ENCODE assay signal across 35 cellular contexts in genomic region chr4:11354531-11354930, GRCh38.
"Had no signal": no experiment of that assay in that cellular context is flagged by ENCODE, and none has a peak within 500 bp of the region (broad histone marks: within the 10 kb centered on the region; RNA-seq: fewer than 3 reads in every experiment).

No MANE protein-coding gene starts in this region.

- H3K36me3 ChIP-seq: MG63 had no signal

- H3K4me3 ChIP-seq: MG63 had no signal

- H3K9me3 ChIP-seq: MG63 had no signal

- DNase-seq: Karpas-422, Kasumi-1, KG1, MG63, MM.1S, MV-4-11, NCI-H1048, NCI-H1092, NCI-H1092 treated with DMSO at 0.1 percent for 48 hours, NCI-H1105 treated with DMSO at 0.1 percent for 48 hours, NCI-H1417, NCI-H1417 treated with DMSO at 0.1 percent for 48 hours, NCI-H1436, NCI-H1436 treated with DMSO at 0.1 percent for 48 hours, NCI-H146, NCI-H1694, NCI-H1694 treated with DMSO at 0.1 percent for 48 hours, NCI-H187, NCI-H187 treated with DMSO at 0.1 percent for 48 hours, NCI-H1930, NCI-H2029, NCI-H2029 treated with DMSO at 0.1 percent for 48 hours, NCI-H2081, NCI-H2081 treated with DMSO at 0.1 percent for 48 hours, NCI-H2107, NCI-H2171, NCI-H2171 treated with DMSO at 0.1 percent for 48 hours, NCI-H2227 treated with DMSO at 0.1 percent for 48 hours, NCI-H226, NCI-H345, NCI-H446, NCI-H446 treated with DMSO at 0.1 percent for 48 hours, NCI-H510A, NCI-H510A treated with DMSO at 0.1 percent for 48 hours had no signal

- H3K27ac ChIP-seq: KMS-11 had no signal

- H3K4me2 ChIP-seq: KMS-11 had no signal

- H3K27me3 ChIP-seq: MG63 had no signal

- H3K9ac ChIP-seq: KMS-11 had no signal
